In the genomic region with DNA sequence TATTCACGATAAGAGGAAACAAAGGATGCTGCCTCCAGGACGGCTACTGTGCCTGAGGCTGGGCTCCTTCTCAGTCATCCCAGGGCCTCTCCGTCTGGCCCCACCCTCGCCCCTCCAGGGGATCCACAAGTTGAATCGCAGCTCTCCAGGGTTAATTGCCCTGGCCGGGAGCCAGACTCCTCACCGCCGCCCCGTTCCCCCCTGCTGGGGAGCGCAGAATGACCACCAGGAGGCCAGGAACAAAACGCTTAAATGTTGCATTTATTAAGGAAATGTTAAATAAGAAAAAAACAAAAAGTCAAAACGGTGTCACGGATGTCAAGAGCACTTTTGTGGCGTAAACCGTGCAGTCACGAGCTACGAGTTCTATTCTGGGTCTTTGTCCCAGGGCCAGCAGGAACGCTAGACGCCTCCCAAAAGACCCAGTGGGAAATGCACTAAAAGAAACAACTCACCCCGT, we compare ENCODE assay signal across 11 cellular contexts. TPM values are rescaled to one million over a fixed set of nuclear protein-coding genes. Genes with fewer than 3 reads are reported as not detected.
DNase-seq lines count a peak whose midpoint lies in the region; ATAC-seq and TF ChIP-seq lines count a peak whose summit lies in the region.
"Had no signal": no experiment of that assay in that cellular context is flagged by ENCODE, and none has a peak within 500 bp of the region (broad histone marks: within the 10 kb centered on the region; RNA-seq: fewer than 3 reads in every experiment).

No MANE protein-coding gene starts in this region.

- no peak overlapping the region for H3K27ac ChIP-seq in ectodermal cell (ENCODE audit: insufficient read depth, low read depth, low read length, poor library complexity, severe bottlenecking)
- H3K27ac ChIP-seq in ovary, result no peak overlapping the region
- H3K27ac ChIP-seq: tibial nerve had no signal

- peak overlapping the region; percentile 45 for H3K4me3 ChIP-seq in ectodermal cell (ENCODE audit: insufficient read depth, low read depth, low read length)
- peak overlapping the region; percentile 50 for H3K4me3 ChIP-seq in ovary
- H3K4me3 ChIP-seq: mucosa of descending colon had no signal

- 0% methylated on average over 20 of the region's 20 CpGs for WGBS in ectodermal cell, 2 experiments
- 1% methylated on average over 20 of the region's 20 CpGs for WGBS in ovary, 3 donors

- DNase-seq in GM10266 (ENCODE audit: extremely low spot score) (peak; percentile 12), NCI-H2029 (lab: John Stamatoyannopoulos, UW) (peak; percentile 59), ovary (peak; percentile 22 to 68 (median 47)), SKM-1 treated with dmso at 0.1 percent for 144 hours (lab: John Stamatoyannopoulos, UW; ENCODE audit: unreplicated experiment) (no peak)
- no peak for DNase-seq in effector CD8-positive, alpha-beta T cell (lab: John Stamatoyannopoulos, UW)
- DNase-seq: NCI-H226 had no signal

- no peak for TF ChIP-seq POLR2A in ovary (IDR thresholded peaks at IDR 0.05)

- no peak for TF ChIP-seq EP300 in ovary (IDR thresholded peaks at IDR 0.05)

- intact Hi-C loops in ovary (cut with DNase I), result loop anchor here in 2 of 4 donors (5.0 to 10.0 kb wide), 4 partner anchors 312 to 740 kb away; no protein-coding TSS in a partner anchor

- no peak for TF ChIP-seq CTCF in GM10266 (IDR thresholded peaks at IDR 0.05; ENCODE audit: control insufficient read depth, insufficient read depth, low read depth, missing control alignments)
- TF ChIP-seq CTCF in ovary (IDR thresholded peaks at IDR 0.05), result peak in 1 of 3 donors; percentile 43

- H3K4me1 ChIP-seq in ectodermal cell (ENCODE audit: control insufficient read depth, insufficient read depth, low read length) (peaks cover 32% of the 10 kb centered on the region), ovary (ENCODE audit: insufficient read depth) (peaks cover 4% of the 10 kb centered on the region)

- ATAC-seq in GM19351 (IDR thresholded peaks at IDR 0.05; ENCODE audit: unreplicated experiment) (no peak), GM19023 (IDR thresholded peaks at IDR 0.05; ENCODE audit: unreplicated experiment) (no peak)

- H3K36me3 ChIP-seq in ectodermal cell (ENCODE audit: control insufficient read depth, insufficient read depth, low read length) (no peaks in the 10 kb centered on the region), ovary (no peaks in the 10 kb centered on the region)
- H3K36me3 ChIP-seq: tibial nerve had no signal

- H3K27me3 ChIP-seq in ectodermal cell (ENCODE audit: control insufficient read depth, insufficient read depth, low read length, poor library complexity, severe bottlenecking), result peaks cover 28% of the 10 kb centered on the region
- H3K27me3 ChIP-seq in ovary, result no peaks in the 10 kb centered on the region

- H3K9me3 ChIP-seq in ectodermal cell (ENCODE audit: control insufficient read depth, low read length) (no peaks in the 10 kb centered on the region), ovary (no peaks in the 10 kb centered on the region)
- H3K9me3 ChIP-seq: mucosa of descending colon, tibial nerve had no signal

RNA-seq across cellular contexts. Expression of gene RPRM, which starts 1.4 kb away (rescaled TPM):
- 3.3 TPM for polyA plus RNA-seq in ectodermal cell (2013, experiment 1 of 4)
- 3.3 TPM for polyA plus RNA-seq in ectodermal cell (2013, experiment 2 of 4)
- 3.7 TPM for polyA plus RNA-seq in ectodermal cell (2013, experiment 3 of 4)
- polyA plus RNA-seq in ectodermal cell (2013, experiment 4 of 4), result 3.0 TPM
- 10 to 100 TPM in 5 of 7 donors, 1 to 10 TPM in 2; 3.6 to 36.4 (median 17.9) TPM for total RNA-seq in ovary
- polyA plus RNA-seq in ovary, result 1 to 10 TPM; 2.2 to 5.2 TPM
- total RNA-seq: tibial nerve had no signal

Comparison
In these comparisons a context has a peak if more than half of its experiments do, and no peak if none do; other contexts are left out.
1. DNase-seq: peak in GM10266 (single experiment), NCI-H2029 (single experiment) and ovary (5 of 5); none in effector CD8-positive, alpha-beta T cell (single experiment) and SKM-1 treated with dmso at 0.1 percent for 144 hours (single experiment).